Comparison of ENCODE assay signal across 17 cellular contexts in the genomic region with DNA sequence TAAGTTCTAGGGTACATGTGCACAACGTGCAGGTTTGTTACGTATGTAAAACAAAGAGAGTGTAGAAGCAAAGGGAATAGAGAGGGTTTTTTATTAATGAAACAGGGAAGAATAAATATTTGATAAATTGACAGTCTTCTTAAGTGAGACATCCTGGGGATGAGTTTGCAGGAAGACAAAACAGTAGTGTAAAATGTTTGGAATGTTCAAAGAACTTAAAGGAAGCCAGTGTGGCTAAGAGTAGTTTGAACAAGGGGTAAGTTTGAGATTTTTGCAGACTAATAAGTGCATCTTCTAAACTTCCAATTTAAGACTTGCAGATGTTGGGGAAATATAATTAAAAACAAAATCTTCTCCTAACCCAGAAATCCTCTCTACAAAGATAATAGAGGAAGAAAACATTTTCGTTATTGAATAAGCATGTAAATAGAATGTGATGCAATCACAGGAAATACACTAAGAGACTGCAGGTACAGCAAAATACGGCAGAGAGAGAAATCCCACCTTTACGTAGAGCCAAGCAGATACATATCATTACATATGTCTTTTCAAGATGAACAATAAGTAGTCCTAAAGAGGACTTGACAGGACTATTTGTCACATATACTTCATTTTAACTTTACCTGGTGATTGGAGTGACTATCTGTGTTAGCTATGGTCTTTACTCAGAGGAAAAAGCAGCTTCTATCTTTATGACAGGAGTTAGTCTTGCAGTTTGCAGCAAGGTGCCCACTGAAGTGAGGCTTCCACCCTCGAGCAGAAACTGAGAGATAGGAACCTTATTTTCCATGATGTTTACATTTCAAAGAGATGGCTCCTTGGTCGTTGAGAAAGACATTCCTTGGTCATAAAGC.
DNase-seq lines count a peak whose midpoint lies in the region; ATAC-seq, FAIRE-seq and TF ChIP-seq lines count a peak whose summit lies in the region.
"Had no signal": no experiment of that assay in that cellular context is flagged by ENCODE, and none has a peak within 500 bp of the region (broad histone marks: within the 10 kb centered on the region; RNA-seq: fewer than 3 reads in every experiment).

No MANE protein-coding gene starts in this region.

- no peak for FAIRE-seq in H1 (lab: Jason Lieb, UNC)
- FAIRE-seq: H54, HepG2 had no signal

- no peak for TF ChIP-seq POLR2A in H1 (IDR thresholded peaks at IDR 0.05; ENCODE audit: control extremely low read depth in 1 of 2, low read depth in 2 of 2, low read length in 2 of 2)
- no peak for TF ChIP-seq POLR2A in erythroblast (IDR thresholded peaks at IDR 0.05; ENCODE audit: low read length)
- no peak for TF ChIP-seq POLR2A in spleen (IDR thresholded peaks at IDR 0.05)

- no peak overlapping the region for H3K56ac ChIP-seq in H1 (replicated peaks; ENCODE audit: insufficient read length, low read depth, low read length)

- H3K18ac ChIP-seq in H1 (ENCODE audit: extremely low read depth, low read length): peak overlapping the region; percentile 71; the same call in 1 of the 2 replicates

- intact Hi-C loops in spleen (cut with DNase I; ENCODE audit: low total_unique reads): no loop called here

- H3K4ac ChIP-seq in H1 (replicated peaks; ENCODE audit: insufficient read length, low read depth, low read length): no peak overlapping the region

- no peak overlapping the region for H2AK5ac ChIP-seq in H1 (ENCODE audit: low read depth, low read length)

- H3K9me3 Mint-ChIP-seq in GM23338: peaks cover 22% of the 10 kb centered on the region

- H3K27ac ChIP-seq in GM23338 (ENCODE audit: low read depth): peak overlapping the region; percentile 74
- H3K27ac ChIP-seq in H1 (ENCODE audit: low read depth, low read length): peak overlapping the region; percentile 18; the same call in 1 of the 2 replicates
- H3K27ac ChIP-seq in mesodermal cell (ENCODE audit: low read depth, low read length, severe bottlenecking): peak overlapping the region; percentile 53
- no peak overlapping the region for H3K27ac ChIP-seq in spleen
- H3K27ac ChIP-seq: dorsolateral prefrontal cortex, thyroid gland had no signal

- H3K9ac ChIP-seq in H1 (replicated peaks in 1 of 4; ENCODE audit: extremely low read depth in 1 of 4, low read depth in 3 of 4, low read length in 3 of 4): no peak overlapping the region

- H3K14ac ChIP-seq in H1 (ENCODE audit: insufficient read length): no peak overlapping the region

- H3K4me1 Mint-ChIP-seq in GM23338: peaks cover 64% of the 10 kb centered on the region
- H3K4me1 Mint-ChIP-seq: activated CD8-positive, alpha-beta memory T cell treated with anti-CD3 and anti-CD28 coated beads, Interleukin-2, amount 10 ng/mL, durations not matched to agents 7 days and 5 days had no signal

- POLR2A ChIA-PET in H1 (lab: Charles Lee; ENCODE audit: partially characterized antibody): interaction anchor here (0.6 kb wide), 1 partner anchor 42 kb away, joined by 3 read pairs; no protein-coding TSS in a partner anchor

- H3K27me3 Mint-ChIP-seq in GM23338 (ENCODE audit: insufficient read depth, low read depth, poor library complexity): peaks cover 7% of the 10 kb centered on the region
- H3K27me3 Mint-ChIP-seq: activated CD8-positive, alpha-beta memory T cell treated with anti-CD3 and anti-CD28 coated beads, Interleukin-2, amount 10 ng/mL, durations not matched to agents 7 days and 5 days had no signal

- H3K9me3 ChIP-seq in H1 (ENCODE audit: insufficient read depth in 2 of 2, low read depth in 1 of 2, low read length in 1 of 2): no peaks in the 10 kb centered on the region
- peaks cover 5% of the 10 kb centered on the region for H3K9me3 ChIP-seq in mesodermal cell (ENCODE audit: control insufficient read depth, low read length)
- peaks cover 0 to 17% (median 3%) of the 10 kb centered on the region in 8 donors for H3K9me3 ChIP-seq in spleen
- H3K9me3 ChIP-seq: thyroid gland had no signal

- no peak for TF ChIP-seq CTCF in GM23338 (conservative IDR thresholded peaks at IDR 0.05; ENCODE audit: low read depth in 2 of 2)
- no peak for TF ChIP-seq CTCF in H1 (IDR thresholded peaks at IDR 0.05; ENCODE audit: control extremely low read depth in 1 of 3, insufficient read depth in 1 of 3, low read depth in 1 of 3, low read length in 3 of 3)
- TF ChIP-seq CTCF in spleen (IDR thresholded peaks at IDR 0.05 in 8 of 11, conservative IDR thresholded peaks at IDR 0.05 in 3 of 11): no peak

- no peaks in the 10 kb centered on the region for H3K9me2 ChIP-seq in GM23338 (ENCODE audit: insufficient read depth)

- H4K20me1 ChIP-seq in GM23338 (replicated peaks; ENCODE audit: insufficient read depth) (no peaks in the 10 kb centered on the region), H1 (replicated peaks in 1 of 2; ENCODE audit: control insufficient read depth in 1 of 2, insufficient read depth in 2 of 2, low read length in 2 of 2) (no peaks in the 10 kb centered on the region)

- no peak overlapping the region for H2AFZ ChIP-seq in GM23338
- H2AFZ ChIP-seq in H1 (ENCODE audit: low read length): no peak overlapping the region

- peaks cover 12% of the 10 kb centered on the region; the same call in 1 of the 2 replicates for H3K27me3 ChIP-seq in GM23338 (ENCODE audit: insufficient read depth)
- peaks cover 0 to 12% (median 3%) of the 10 kb centered on the region in 4 experiments; a peak in 5 of 7 replicates for H3K27me3 ChIP-seq in H1 (replicated peaks in 1 of 4; ENCODE audit: control insufficient read depth in 3 of 4, extremely low read depth in 1 of 4, insufficient read depth in 3 of 4, low read length in 3 of 4)
- no peaks in the 10 kb centered on the region for H3K27me3 ChIP-seq in spleen (replicated peaks in 1 of 7)
- H3K27me3 ChIP-seq: dorsolateral prefrontal cortex, thyroid gland had no signal

- TF ChIP-seq RAD21 in H1 (IDR thresholded peaks at IDR 0.05 in 1 of 2, conservative IDR thresholded peaks at IDR 0.05 in 1 of 2; ENCODE audit: low read depth in 2 of 2, low read length in 2 of 2): no peak

- H3K36me3 Mint-ChIP-seq in GM23338 (ENCODE audit: low read depth): peaks cover 31% of the 10 kb centered on the region
- H3K36me3 Mint-ChIP-seq: activated CD8-positive, alpha-beta memory T cell treated with anti-CD3 and anti-CD28 coated beads, Interleukin-2, amount 10 ng/mL, durations not matched to agents 7 days and 5 days had no signal

- H4K8ac ChIP-seq in H1 (ENCODE audit: extremely low read depth, insufficient read depth, low read length): no peak overlapping the region

- H2BK12ac ChIP-seq in H1 (ENCODE audit: low read depth, low read length): peak overlapping the region; percentile 56; the same call in 1 of the 2 replicates

- H3K79me2 ChIP-seq in GM23338 (replicated peaks; ENCODE audit: insufficient read depth): no peaks in the 10 kb centered on the region
- no peaks in the 10 kb centered on the region for H3K79me2 ChIP-seq in H1 (ENCODE audit: control insufficient read depth in 1 of 2, insufficient read depth in 2 of 2, low read length in 2 of 2)

- H4K5ac ChIP-seq in H1 (ENCODE audit: insufficient read length, low read depth, low read length): no peak overlapping the region

- ATAC-seq in GM23338: peak; percentile 66
- ATAC-seq: activated CD8-positive, alpha-beta memory T cell treated with anti-CD3 and anti-CD28 coated beads, Interleukin-2, amount 10 ng/mL, durations not matched to agents 7 days and 5 days; esophagus mucosa; HepG2 had no signal

- peaks cover 55% of the 10 kb centered on the region for H3K4me1 ChIP-seq in GM23338 (ENCODE audit: insufficient read depth)
- peaks cover 4 to 33% (median 21%) of the 10 kb centered on the region in 4 experiments for H3K4me1 ChIP-seq in H1 (replicated peaks in 1 of 4; ENCODE audit: control insufficient read depth in 3 of 4, insufficient read depth in 4 of 4, low read length in 3 of 4)
- H3K4me1 ChIP-seq in mesodermal cell (ENCODE audit: control insufficient read depth, insufficient read depth, low read length, poor library complexity, severe bottlenecking): peaks cover 19% of the 10 kb centered on the region
- H3K4me1 ChIP-seq in spleen: no peaks in the 10 kb centered on the region
- H3K4me1 ChIP-seq: thyroid gland had no signal

- no peak overlapping the region for H3K23ac ChIP-seq in H1 (ENCODE audit: insufficient read length)

- H3F3A ChIP-seq in GM23338 (replicated peaks; ENCODE audit: low read depth): no peaks in the 10 kb centered on the region

- DNase-seq in GM23338 (ENCODE audit: low spot score) (peak; percentile 65), NCI-H69 (lab: John Stamatoyannopoulos, UW) (peak; percentile 8), H1 (ENCODE audit: low read depth in 1 of 2, low spot score in 2 of 2) (no peak), T1000 (lab: John Stamatoyannopoulos, UW) (no peak), NCI-H187 treated with DMSO at 0.1 percent for 48 hours (lab: John Stamatoyannopoulos, UW) (no peak), erythroblast (lab: John Stamatoyannopoulos, UW) (no peak), spleen (no peak)
- DNase-seq: activated CD4-positive, alpha-beta T cell treated with anti-CD3 and anti-CD28 coated beads for 4 hours; activated CD8-positive, alpha-beta memory T cell treated with anti-CD3 and anti-CD28 coated beads, Interleukin-2, amount 10 ng/mL, durations not matched to agents 7 days and 5 days; activated effector memory CD4-positive, alpha-beta T cell treated with anti-CD3 and anti-CD28 coated beads, Interleukin-2, amount 50 U/mL, for 16 hours; dorsolateral prefrontal cortex; occipital lobe; thyroid gland had no signal

- H3K36me3 ChIP-seq in GM23338 (ENCODE audit: insufficient read depth) (no peaks in the 10 kb centered on the region), H1 (ENCODE audit: control insufficient read depth in 2 of 4, insufficient read depth in 4 of 4, low read length in 3 of 4) (no peaks in the 10 kb centered on the region), mesodermal cell (ENCODE audit: control insufficient read depth, insufficient read depth, low read length) (no peaks in the 10 kb centered on the region), spleen (no peaks in the 10 kb centered on the region)
- H3K36me3 ChIP-seq: thyroid gland had no signal

- no peaks in the 10 kb centered on the region for H3K23me2 ChIP-seq in H1 (ENCODE audit: low read depth, low read length)

- H3K4me3 Mint-ChIP-seq in GM23338: peak overlapping the region; percentile 62
- H3K4me3 Mint-ChIP-seq: activated CD8-positive, alpha-beta memory T cell treated with anti-CD3 and anti-CD28 coated beads, Interleukin-2, amount 10 ng/mL, durations not matched to agents 7 days and 5 days had no signal

- no peak overlapping the region for H4K91ac ChIP-seq in H1 (replicated peaks; ENCODE audit: insufficient read length, low read length)

- no peaks in the 10 kb centered on the region for H3K79me1 ChIP-seq in H1 (ENCODE audit: low read depth, low read length)

- WGBS in H1 (ENCODE audit: extremely low coverage in 1 of 2, insufficient coverage in 1 of 2, insufficient read length in 1 of 2, insufficient replicate concordance in 2 of 2, low coverage in 1 of 2, low lambda C conversion rate in 2 of 2, missing lambda C conversion rate in 1 of 2), 2 experiments: 5% methylated on average over 7 of the region's 7 CpGs; no CpG with 5 or more reads in 1 of the 2 experiments
- 20 to 30% methylated on average over 1 to 3 of the region's 7 CpGs for WGBS in mesodermal cell (ENCODE audit: insufficient coverage in 2 of 2), 2 experiments
- WGBS in spleen, 5 donors: 26 to 30% (median 29%) methylated on average over 7 of the region's 7 CpGs

- peak overlapping the region; percentile 89; the same call in 1 of the 2 replicates for H2BK5ac ChIP-seq in H1 (ENCODE audit: low read depth, low read length)

- H3K4me2 ChIP-seq in GM23338 (peak overlapping the region; percentile 65), H1 (ENCODE audit: insufficient read depth in 1 of 2, low read depth in 2 of 2, low read length in 2 of 2) (peak overlapping the region; percentile 49 to 64)

- no peak overlapping the region for H2BK20ac ChIP-seq in H1 (ENCODE audit: low read length)

- CTCF ChIA-PET in H1 (lab: Charles Lee; ENCODE audit: partially characterized antibody): no interaction called here

- peak overlapping the region; percentile 36 for H3K4me3 ChIP-seq in GM23338
- H3K4me3 ChIP-seq in H1 (ENCODE audit: extremely low read depth in 1 of 4, insufficient read depth in 2 of 4, low read depth in 3 of 4, low read length in 4 of 4): peak overlapping the region in 3 of 4 experiments; percentile 9 to 51 (median 15); a peak in 6 of 8 replicates
- no peak overlapping the region for H3K4me3 ChIP-seq in mesodermal cell (ENCODE audit: extremely low read depth, insufficient read depth, low read length, poor library complexity, severe bottlenecking)
- no peak overlapping the region for H3K4me3 ChIP-seq in spleen
- H3K4me3 ChIP-seq: dorsolateral prefrontal cortex, thyroid gland had no signal

- H3K27ac Mint-ChIP-seq in GM23338: peak overlapping the region; percentile 96
- H3K27ac Mint-ChIP-seq: activated CD8-positive, alpha-beta memory T cell treated with anti-CD3 and anti-CD28 coated beads, Interleukin-2, amount 10 ng/mL, durations not matched to agents 7 days and 5 days had no signal

- no peak overlapping the region for H2BK15ac ChIP-seq in H1 (ENCODE audit: low read length)

- TF ChIP-seq EP300 in H1 (IDR thresholded peaks at IDR 0.05; ENCODE audit: borderline replicate concordance in 1 of 2, low read depth in 2 of 2, low read length in 2 of 2): peak in 1 of 2 experiments; percentile 42; a peak in 1 of 3 replicates

- peak overlapping the region; percentile 89 for H2BK120ac ChIP-seq in H1 (replicated peaks; ENCODE audit: low read depth, low read length)

Comparison
In these comparisons a context has a peak if more than half of its experiments do, and no peak if none do; other contexts are left out.
1. DNase-seq: peak in GM23338 (single experiment) and NCI-H69 (single experiment); none in H1 (0 of 2), T1000 (single experiment), NCI-H187 treated with DMSO at 0.1 percent for 48 hours (single experiment), erythroblast (0 of 2) and spleen (single experiment).
2. H3K27ac ChIP-seq: peak in GM23338 (single experiment), H1 (single experiment) and mesodermal cell (single experiment); none in spleen (0 of 8).
3. H3K4me3 ChIP-seq: peak in GM23338 (single experiment) and H1 (3 of 4); none in mesodermal cell (single experiment) and spleen (0 of 8).